ENCODE assay signal across 7 cellular contexts in the genomic region with DNA sequence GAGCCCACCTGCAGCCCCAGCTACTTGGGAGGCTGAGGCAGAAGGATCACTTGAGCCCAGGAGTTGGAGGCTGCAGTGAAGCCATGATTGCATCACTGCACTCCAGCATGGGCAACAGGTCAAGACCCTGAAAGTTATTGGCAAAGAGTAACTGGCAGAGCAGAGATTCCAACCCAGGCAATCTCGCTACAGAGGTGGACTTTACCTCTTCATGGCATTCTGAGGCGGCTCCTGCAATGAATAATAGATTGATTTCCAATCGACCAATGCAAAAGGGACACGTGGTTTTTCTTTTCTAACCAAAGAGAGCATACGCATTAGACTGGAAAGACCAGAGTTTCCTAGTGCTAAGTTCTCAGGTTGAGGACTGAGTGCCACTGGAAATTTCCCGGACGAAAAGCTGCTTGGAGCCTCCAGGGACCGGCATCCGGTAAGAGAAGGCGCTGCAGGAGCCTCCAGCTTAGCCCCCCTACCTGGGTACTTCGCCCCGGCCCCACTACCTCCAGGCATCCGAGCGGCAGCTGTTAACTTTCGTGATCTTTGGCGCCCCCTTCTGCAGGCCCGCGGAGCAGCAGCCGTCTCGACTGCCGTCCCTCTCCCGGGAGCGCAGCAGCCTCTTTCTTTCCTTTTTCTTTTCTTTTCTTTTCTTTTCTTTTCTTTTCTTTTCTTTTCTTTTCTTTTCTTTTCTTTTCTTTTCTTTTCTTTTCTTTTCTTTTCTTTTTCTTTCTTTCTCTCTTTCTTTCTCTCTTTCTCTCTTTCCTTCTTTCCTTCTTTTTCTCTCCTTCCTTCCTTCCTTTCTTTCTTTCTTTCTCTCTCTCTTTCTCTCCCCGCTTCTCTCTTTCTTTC. TPM values are rescaled to one million over a fixed set of nuclear protein-coding genes. Genes with fewer than 3 reads are reported as not detected.
DNase-seq lines count a peak whose midpoint lies in the region; ATAC-seq, FAIRE-seq and TF ChIP-seq lines count a peak whose summit lies in the region.

No MANE protein-coding gene starts in this region.

- DNase-seq in GM12864 (ENCODE audit: low read depth) (no peak), NCI-H1694 treated with DMSO at 0.1 percent for 48 hours (lab: John Stamatoyannopoulos, UW) (peak; percentile 45), breast epithelium (ENCODE audit: low spot score in 2 of 2) (peak; percentile 52 to 83), keratinocyte (ENCODE audit: low read depth, low spot score) (no peak)
- DNase-seq in stimulated activated CD4-positive, alpha-beta T cell treated with anti-CD3 and anti-CD28 coated beads, Interleukin-1b, Interleukin-23, amount 100 ng/mL, for 4 hours (ENCODE audit: low read depth in 2 of 2) = peak; percentile 75 to 90

- dilution Hi-C loops in keratinocyte (cut with MboI; ENCODE audit: extremely low pct_ligation_motif_present, low sequenced_read_pairs) = no loop called here

- no peak overlapping the region for H3K4me3 ChIP-seq in GM12864 (ENCODE audit: low read depth, low read length)
- peak overlapping the region in 2 of 3 donors; percentile 26 to 51 for H3K4me3 ChIP-seq in breast epithelium
- peak overlapping the region in 2 of 3 experiments; percentile 40 to 42 for H3K4me3 ChIP-seq in keratinocyte (ENCODE audit: control insufficient read depth in 2 of 3, extremely low read depth in 1 of 3, insufficient read depth in 2 of 3, low read depth in 1 of 3, low read length in 3 of 3)

- H3K4me1 ChIP-seq in breast epithelium = no peaks in the 10 kb centered on the region
- peaks cover 10% of the 10 kb centered on the region for H3K4me1 ChIP-seq in keratinocyte (ENCODE audit: control insufficient read depth, extremely low read depth, insufficient read depth, low read length)

- peak overlapping the region; percentile 61 for H3K9ac ChIP-seq in keratinocyte (ENCODE audit: control insufficient read depth, extremely low read depth, insufficient read depth, low read length)

- no peaks in the 10 kb centered on the region for H3K9me3 ChIP-seq in breast epithelium
- no peaks in the 10 kb centered on the region for H3K9me3 ChIP-seq in keratinocyte (ENCODE audit: control insufficient read depth, low read depth, low read length)

- TF ChIP-seq POLR2A in breast epithelium (IDR thresholded peaks at IDR 0.05) = no peak

- ATAC-seq in GM21529 (IDR thresholded peaks at IDR 0.05; ENCODE audit: unreplicated experiment) = no peak

- TF ChIP-seq CTCF in GM12864 (IDR thresholded peaks at IDR 0.05; ENCODE audit: low read depth, low read length, missing control alignments) (peak; percentile 81), VCaP (conservative IDR thresholded peaks at IDR 0.05) (peak; percentile 92), breast epithelium (IDR thresholded peaks at IDR 0.05) (peak; percentile 77 to 91 (median 85)), keratinocyte (optimal IDR thresholded peaks at IDR 0.05 in 1 of 3, IDR thresholded peaks at IDR 0.05 in 1 of 3, conservative IDR thresholded peaks at IDR 0.05 in 1 of 3; ENCODE audit: extremely low read depth in 1 of 3, insufficient read depth in 2 of 3, low read length in 3 of 3) (peak; percentile 60 to 91 (median 79))

- H2AFZ ChIP-seq in keratinocyte (ENCODE audit: control insufficient read depth, low read length) = peak overlapping the region; percentile 75

- no peak overlapping the region for H3K27ac ChIP-seq in VCaP
- H3K27ac ChIP-seq in breast epithelium = no peak overlapping the region
- H3K27ac ChIP-seq in keratinocyte (ENCODE audit: control insufficient read depth, insufficient read depth, low read length) = no peak overlapping the region

- H4K20me1 ChIP-seq in keratinocyte (ENCODE audit: control insufficient read depth, extremely low read depth, insufficient read depth, low read length) = no peaks in the 10 kb centered on the region

- no peaks in the 10 kb centered on the region for H3K9me1 ChIP-seq in keratinocyte (ENCODE audit: control insufficient read depth, extremely low read depth, insufficient read depth, low read length)

- H3K27me3 ChIP-seq in breast epithelium = no peaks in the 10 kb centered on the region
- no peaks in the 10 kb centered on the region for H3K27me3 ChIP-seq in keratinocyte (ENCODE audit: control insufficient read depth, extremely low read depth, insufficient read depth, low read length)

- intact Hi-C loops in breast epithelium (cut with DNase I; ENCODE audit: low total_unique reads) = no loop called here

- FAIRE-seq in keratinocyte (lab: Jason Lieb, UNC) = no peak

- H3K36me3 ChIP-seq in breast epithelium = no peaks in the 10 kb centered on the region
- no peaks in the 10 kb centered on the region for H3K36me3 ChIP-seq in keratinocyte (ENCODE audit: control insufficient read depth in 2 of 2, extremely low read depth in 1 of 2, insufficient read depth in 2 of 2, low read length in 2 of 2)

- peak overlapping the region; percentile 77 for H3K4me2 ChIP-seq in keratinocyte (ENCODE audit: control insufficient read depth, extremely low read depth, insufficient read depth, low read depth, low read length)

- no peaks in the 10 kb centered on the region for H3K79me2 ChIP-seq in keratinocyte (ENCODE audit: control insufficient read depth, insufficient read depth, low read length)

RNA-seq across cellular contexts. Expression of gene MBLAC1, which starts 4.1 kb away (rescaled TPM):
- total RNA-seq in breast epithelium = 1 to 10 TPM; 2.7 to 6.9 (median 4.5) TPM
- polyA plus RNA-seq in keratinocyte = 0.21 to 0.50 TPM (median 0.46 TPM) in 3 replicates
- 0.35 TPM for polyA plus RNA-seq in keratinocyte (2011; ENCODE audit: low read depth)
- polyA plus RNA-seq in keratinocyte (2011; cell fraction: cytosol; rRNA removed) = 0.46 and 0.69 TPM in 2 replicates
- 0.55 and 0.59 TPM in 2 replicates for polyA plus RNA-seq in keratinocyte (2011; cell fraction: nucleus; rRNA removed)
- polyA plus RNA-seq in keratinocyte (2012; ENCODE audit: low replicate concordance) = 0.52 and 1.1 TPM in 2 replicates
- 0.13 TPM in 1 of 3 replicates, not detected in the others for polyA minus RNA-seq in keratinocyte
- polyA minus RNA-seq in keratinocyte (2011; cell fraction: cytosol; rRNA and poly(A)+ RNA removed) = not detected
- not detected in 2 replicates for polyA minus RNA-seq in keratinocyte (2011; cell fraction: nucleus; rRNA and poly(A)+ RNA removed)

RNA-seq across cellular contexts. Expression of gene CNPY4, which starts 11.4 kb away (rescaled TPM):
- 10 to 100 TPM in 2 of 3 donors, 1 to 10 TPM in 1; 7.2 to 11.8 (median 11.3) TPM for total RNA-seq in breast epithelium
- polyA plus RNA-seq in keratinocyte = 7.7 to 9.9 TPM (median 9.8 TPM) in 3 replicates
- 1.5 TPM for polyA plus RNA-seq in keratinocyte (2011; ENCODE audit: low read depth)
- 4.2 and 5.8 TPM in 2 replicates for polyA plus RNA-seq in keratinocyte (2011; cell fraction: cytosol; rRNA removed)
- polyA plus RNA-seq in keratinocyte (2011; cell fraction: nucleus; rRNA removed) = 15.8 and 18.7 TPM in 2 replicates
- 2.1 and 9.1 TPM in 2 replicates for polyA plus RNA-seq in keratinocyte (2012; ENCODE audit: low replicate concordance)
- polyA minus RNA-seq in keratinocyte = 1.6 to 3.3 TPM (median 3.1 TPM) in 3 replicates
- 1.3 TPM for polyA minus RNA-seq in keratinocyte (2011; cell fraction: cytosol; rRNA and poly(A)+ RNA removed)
- 3.4 and 6.3 TPM in 2 replicates for polyA minus RNA-seq in keratinocyte (2011; cell fraction: nucleus; rRNA and poly(A)+ RNA removed)

RNA-seq across cellular contexts. Expression of gene TAF6, which starts 11.7 kb away (rescaled TPM):
- 10 to 100 TPM; 31.5 to 35.0 (median 34.4) TPM for total RNA-seq in breast epithelium
- polyA plus RNA-seq in keratinocyte = 4.5 to 11.7 TPM (median 7.6 TPM) in 3 replicates
- 12.9 TPM for polyA plus RNA-seq in keratinocyte (2011; ENCODE audit: low read depth)
- polyA plus RNA-seq in keratinocyte (2011; cell fraction: cytosol; rRNA removed) = 8.6 and 15.7 TPM in 2 replicates
- polyA plus RNA-seq in keratinocyte (2011; cell fraction: nucleus; rRNA removed) = 17.4 and 24.3 TPM in 2 replicates
- 17.8 and 28.0 TPM in 2 replicates for polyA plus RNA-seq in keratinocyte (2012; ENCODE audit: low replicate concordance)
- polyA minus RNA-seq in keratinocyte = 8.3 to 44.3 TPM (median 11.6 TPM) in 3 replicates
- 9.4 TPM for polyA minus RNA-seq in keratinocyte (2011; cell fraction: cytosol; rRNA and poly(A)+ RNA removed)
- polyA minus RNA-seq in keratinocyte (2011; cell fraction: nucleus; rRNA and poly(A)+ RNA removed) = 8.8 and 15.1 TPM in 2 replicates

RNA-seq across cellular contexts. Expression of gene LAMTOR4, which starts 17.9 kb away (rescaled TPM):
- total RNA-seq in breast epithelium = 100 to 1,000 TPM; 154 to 285 (median 207) TPM
- 99.2 to 151 TPM (median 115 TPM) in 3 replicates for polyA plus RNA-seq in keratinocyte
- polyA plus RNA-seq in keratinocyte (2011; ENCODE audit: low read depth) = 74.8 TPM
- 84.7 and 167 TPM in 2 replicates for polyA plus RNA-seq in keratinocyte (2011; cell fraction: cytosol; rRNA removed)
- polyA plus RNA-seq in keratinocyte (2011; cell fraction: nucleus; rRNA removed) = 70.4 and 74.9 TPM in 2 replicates
- polyA plus RNA-seq in keratinocyte (2012; ENCODE audit: low replicate concordance) = 118 and 134 TPM in 2 replicates
- polyA minus RNA-seq in keratinocyte = 34.6 to 63.0 TPM (median 48.9 TPM) in 3 replicates
- polyA minus RNA-seq in keratinocyte (2011; cell fraction: cytosol; rRNA and poly(A)+ RNA removed) = 46.8 TPM
- polyA minus RNA-seq in keratinocyte (2011; cell fraction: nucleus; rRNA and poly(A)+ RNA removed) = 5.4 and 9.7 TPM in 2 replicates

RNA-seq across cellular contexts. Expression of gene TRAPPC14, which starts 27.7 kb away (rescaled TPM):
- 10 to 100 TPM in 2 of 3 donors, 1 to 10 TPM in 1; 3.4 to 16.1 (median 12.6) TPM for total RNA-seq in breast epithelium
- 3.1 to 4.7 TPM (median 4.4 TPM) in 3 replicates for polyA plus RNA-seq in keratinocyte
- 1.3 TPM for polyA plus RNA-seq in keratinocyte (2011; ENCODE audit: low read depth)
- polyA plus RNA-seq in keratinocyte (2011; cell fraction: cytosol; rRNA removed) = 2.7 and 5.3 TPM in 2 replicates
- polyA plus RNA-seq in keratinocyte (2011; cell fraction: nucleus; rRNA removed) = 26.4 and 35.9 TPM in 2 replicates
- polyA plus RNA-seq in keratinocyte (2012; ENCODE audit: low replicate concordance) = 11.9 and 13.0 TPM in 2 replicates
- 4.6 to 13.4 TPM (median 9.9 TPM) in 3 replicates for polyA minus RNA-seq in keratinocyte
- polyA minus RNA-seq in keratinocyte (2011; cell fraction: cytosol; rRNA and poly(A)+ RNA removed) = 8.4 TPM
- polyA minus RNA-seq in keratinocyte (2011; cell fraction: nucleus; rRNA and poly(A)+ RNA removed) = 6.6 and 7.8 TPM in 2 replicates

Comparison
In these comparisons a context has a peak if more than half of its experiments do, and no peak if none do; other contexts are left out.
1. DNase-seq: peak in NCI-H1694 treated with DMSO at 0.1 percent for 48 hours (single experiment), breast epithelium (2 of 2) and stimulated activated CD4-positive, alpha-beta T cell treated with anti-CD3 and anti-CD28 coated beads, Interleukin-1b, Interleukin-23, amount 100 ng/mL, for 4 hours (2 of 2); none in GM12864 (single experiment) and keratinocyte (single experiment).
2. Peak in every context shown above with its lines, with median percentiles within 50 percentile points of each other: CTCF ChIP-seq.